ENCODE assay signal across 6 cellular contexts in genomic region chr18:45992517-45992916, GRCh38. TPM values are rescaled to one million over a fixed set of nuclear protein-coding genes. Genes with fewer than 3 reads are reported as not detected.
DNase-seq lines count a peak whose midpoint lies in the region; TF ChIP-seq lines count a peak whose summit lies in the region.
"Not testable (repeated sequence)": the region's sequence is repeated elsewhere in the genome, so short reads cannot be mapped to it uniquely, and the experiment has no call there.

No MANE protein-coding gene starts in this region.

- TF ChIP-seq EP300 in SK-N-SH (IDR thresholded peaks at IDR 0.05; ENCODE audit: borderline replicate concordance in 1 of 2, low read depth in 1 of 2, low read length in 1 of 2): not testable (repeated sequence)

- H3K9ac ChIP-seq in GM23248, SK-N-SH: not testable (repeated sequence)

- not testable (repeated sequence) for H3K36me3 ChIP-seq in BJ (ENCODE audit: control insufficient read depth, insufficient read depth, low read length); GM23248 (ENCODE audit: low read depth)
- H3K36me3 ChIP-seq in SK-N-SH (replicated peaks in 1 of 2; ENCODE audit: control insufficient read depth in 1 of 2, insufficient read depth in 2 of 2, low read length in 1 of 2): peaks cover 0 to 17% of the 10 kb centered on the region in 2 experiments

- not testable (repeated sequence) for H4K20me1 ChIP-seq in GM23248 (ENCODE audit: insufficient read depth); SK-N-SH (ENCODE audit: insufficient read depth)

- not testable (repeated sequence) for TF ChIP-seq CTCF in AG09319 (IDR thresholded peaks at IDR 0.05; ENCODE audit: low read depth, low read length); BJ (IDR thresholded peaks at IDR 0.05; ENCODE audit: insufficient read depth, low read depth, low read length); SK-N-SH (IDR thresholded peaks at IDR 0.05); foreskin fibroblast (IDR thresholded peaks at IDR 0.05; ENCODE audit: low read depth, low read length)

- TF ChIP-seq RAD21 in SK-N-SH (IDR thresholded peaks at IDR 0.05; ENCODE audit: low read length): not testable (repeated sequence)

- DNase-seq in AG09319 (ENCODE audit: extremely low read depth, low read depth) (peak; percentile 4), BJ (ENCODE audit: low read depth) (peak; percentile 5), GM23248 (peak; percentile 58), fibroblast of gingiva (ENCODE audit: low read depth) (peak; percentile 51), foreskin fibroblast (peak; percentile 18 to 52)
- DNase-seq in SK-N-SH: not testable (repeated sequence)

- not testable (repeated sequence) for H3K9me3 ChIP-seq in GM23248 (ENCODE audit: low read depth); SK-N-SH

- WGBS in GM23248 (ENCODE audit: low coverage in 1 of 2, low lambda C conversion rate in 2 of 2, missing lambda C conversion rate in 2 of 2), 2 experiments: 26 to 34% methylated on average over 6 of the region's 6 CpGs
- 86% methylated on average over 6 of the region's 6 CpGs for WGBS in SK-N-SH (ENCODE audit: low lambda C conversion rate)

- CTCF ChIA-PET in BJ (lab: Yijun Ruan, JAX): interaction anchor here (0.7 to 1.2 kb wide), 2 partner anchors 18 to 68 kb away, joined by 3 to 4 read pairs; no protein-coding TSS in a partner anchor
- CTCF ChIA-PET in SK-N-SH (lab: Yijun Ruan, JAX): not testable (repeated sequence)

- peak overlapping the region; percentile 56 for H3K27ac ChIP-seq in GM23248
- H3K27ac ChIP-seq in SK-N-SH (ENCODE audit: low read depth in 2 of 2, low read length in 1 of 2): not testable (repeated sequence)

- H3K4me3 ChIP-seq in BJ (ENCODE audit: low read depth, low read length); GM23248; SK-N-SH (ENCODE audit: low read depth in 2 of 2, low read length in 1 of 2); foreskin fibroblast (ENCODE audit: low read depth in 1 of 2, low read length in 2 of 2): not testable (repeated sequence)

- not testable (repeated sequence) for H2AFZ ChIP-seq in GM23248; SK-N-SH (ENCODE audit: low read depth)

- in situ Hi-C loops in GM23248 (cut with MboI): not testable (repeated sequence)

- H3F3A ChIP-seq in GM23248 (ENCODE audit: insufficient read depth): peaks cover 15% of the 10 kb centered on the region
- peaks cover 14% of the 10 kb centered on the region for H3F3A ChIP-seq in SK-N-SH (replicated peaks; ENCODE audit: insufficient read depth)

- not testable (repeated sequence) for H3K27me3 ChIP-seq in BJ (ENCODE audit: control insufficient read depth, insufficient read depth, low read length); GM23248 (replicated peaks; ENCODE audit: insufficient read depth); SK-N-SH (ENCODE audit: insufficient read depth)

- not testable (repeated sequence) for H3K79me2 ChIP-seq in GM23248 (ENCODE audit: insufficient read depth); SK-N-SH (ENCODE audit: insufficient read depth)

- not testable (repeated sequence) for H3K9me2 ChIP-seq in GM23248 (ENCODE audit: insufficient read depth); SK-N-SH

- POLR2A ChIA-PET in BJ (lab: Charles Lee): interaction anchor here (0.6 to 0.7 kb wide), 2 partner anchors 28 to 1102 kb away, joined by 4 to 5 read pairs; no protein-coding TSS in a partner anchor
- POLR2A ChIA-PET in SK-N-SH (lab: Yijun Ruan, JAX): not testable (repeated sequence)

- H3K4me1 ChIP-seq in GM23248 (ENCODE audit: insufficient read depth): peaks cover 27% of the 10 kb centered on the region
- H3K4me1 ChIP-seq in SK-N-SH (ENCODE audit: control insufficient read depth in 1 of 2, insufficient read depth in 2 of 2, low read depth in 1 of 2, low read length in 1 of 2): not testable (repeated sequence)

- H3K4me2 ChIP-seq in GM23248 (ENCODE audit: unreplicated experiment); SK-N-SH: not testable (repeated sequence)

TF ChIP-seq in SK-N-SH, 30 proteins besides CTCF, POLR2A, EP300 and RAD21:
- TF ChIP-seq TCF12 (IDR thresholded peaks at IDR 0.05): peak; percentile 34; the same call in 1 of the 2 replicates

RNA-seq across cellular contexts. Expression of gene EPG5, which starts 25.4 kb away (rescaled TPM):
- polyA plus RNA-seq in BJ (2011; rRNA removed): 37.8 and 38.4 TPM in 2 replicates
- 98.6 and 126 TPM in 2 replicates for polyA minus RNA-seq in BJ (2011; rRNA and poly(A)+ RNA removed)
- total RNA-seq in GM23248 (2014; rRNA removed; shearing (Covaris generic)): 77.7 and 77.9 TPM in 2 replicates
- polyA plus RNA-seq in GM23248 (2016; fragmentation: Nextera tagmentation; extraction: Ambion mirVana): 22.0 and 22.6 TPM in 2 replicates
- polyA plus RNA-seq in SK-N-SH (2012; rRNA removed): 13.6 and 18.9 TPM in 2 replicates
- 10.1 and 12.6 TPM in 2 replicates for polyA plus RNA-seq in SK-N-SH (2012; cell fraction: cytosol; rRNA removed)
- polyA plus RNA-seq in SK-N-SH (2012; cell fraction: nucleus; rRNA removed): 31.5 and 49.4 TPM in 2 replicates
